ENCODE assay signal across 30 cellular contexts in the genomic region with DNA sequence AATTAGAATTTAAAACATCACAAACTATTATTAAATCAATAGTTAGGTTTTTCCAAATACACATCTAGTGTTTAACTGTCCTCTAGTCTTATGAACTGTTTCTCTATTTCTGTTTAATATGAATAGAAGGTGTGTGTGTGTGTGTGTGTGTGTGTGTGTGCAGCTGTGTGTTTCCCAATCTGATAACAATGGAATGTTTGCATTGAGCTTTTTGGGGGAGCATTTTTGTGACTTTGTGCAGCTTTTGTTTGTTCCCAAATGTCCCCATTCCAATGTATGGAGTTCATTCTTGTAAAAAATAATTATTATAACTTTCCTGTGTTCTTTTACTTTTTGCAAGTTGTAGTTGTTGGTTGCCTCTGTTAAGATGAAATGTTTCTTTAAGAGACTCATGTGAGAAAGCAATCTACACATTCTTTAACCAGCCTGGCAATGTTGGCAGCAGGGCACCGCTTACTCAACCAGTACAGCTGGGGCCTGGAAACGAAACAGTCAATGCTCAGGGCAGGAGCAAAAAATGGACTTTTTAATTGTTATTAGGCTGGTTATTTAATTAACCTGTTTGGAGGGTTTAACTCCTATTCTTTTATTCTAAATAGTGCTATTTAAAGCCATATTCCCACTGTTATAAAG.
A peak's percentile ranks its signal among the peaks of the same experiment; 100 is the strongest.
DNase-seq lines count a peak whose midpoint lies in the region; ATAC-seq and TF ChIP-seq lines count a peak whose summit lies in the region.
"Had no signal": no experiment of that assay in that cellular context is flagged by ENCODE, and none has a peak within 500 bp of the region (broad histone marks: within the 10 kb centered on the region; RNA-seq: fewer than 3 reads in every experiment).

No MANE protein-coding gene starts in this region.

- no peaks in the 10 kb centered on the region for H4K20me1 ChIP-seq in GM23338 (replicated peaks; ENCODE audit: insufficient read depth)

- peaks cover 3% of the 10 kb centered on the region; the same call in 1 of the 2 replicates for H3K79me2 ChIP-seq in GM23338 (replicated peaks; ENCODE audit: insufficient read depth)

- H3K27me3 Mint-ChIP-seq in GM23338 (ENCODE audit: insufficient read depth, low read depth, poor library complexity) (no peaks in the 10 kb centered on the region), WTC11 (ENCODE audit: low read depth) (no peaks in the 10 kb centered on the region)
- H3K27me3 Mint-ChIP-seq: activated B cell treated with CpG ODN at 0.5 μM for 24 hours; activated naive CD8-positive, alpha-beta T cell treated with anti-CD3 and anti-CD28 coated beads for 36 hours; memory B cell had no signal

- H3K9me3 Mint-ChIP-seq in GM23338, result peaks cover 7% of the 10 kb centered on the region; the same call in 2 of the 3 replicates
- no peaks in the 10 kb centered on the region for H3K9me3 Mint-ChIP-seq in WTC11
- H3K9me3 Mint-ChIP-seq: activated B cell treated with CpG ODN at 0.5 μM for 24 hours; activated naive CD8-positive, alpha-beta T cell treated with anti-CD3 and anti-CD28 coated beads for 36 hours; memory B cell had no signal

- H3K4me3 ChIP-seq in GM23338, result peak overlapping the region; percentile 47
- peak overlapping the region; percentile 49; the same call in 1 of the 2 replicates for H3K4me3 ChIP-seq in iPS-20b (ENCODE audit: low read length)
- H3K4me3 ChIP-seq: colonic mucosa, ovary, SJSA1, skin epidermis, suprapubic skin had no signal

- no peak overlapping the region for H3K27ac Mint-ChIP-seq in GM23338
- H3K27ac Mint-ChIP-seq in WTC11, result no peak overlapping the region
- H3K27ac Mint-ChIP-seq: activated B cell treated with CpG ODN at 0.5 μM for 24 hours; activated naive CD8-positive, alpha-beta T cell treated with anti-CD3 and anti-CD28 coated beads for 36 hours; memory B cell; nephron progenitor cell had no signal

- no peaks in the 10 kb centered on the region for H3K27me3 ChIP-seq in GM23338 (ENCODE audit: insufficient read depth)
- no peaks in the 10 kb centered on the region for H3K27me3 ChIP-seq in iPS-20b (ENCODE audit: insufficient read depth, low read length)
- H3K27me3 ChIP-seq: colonic mucosa, ovary, SJSA1, suprapubic skin had no signal

- DNase-seq in GM23338 (ENCODE audit: low spot score) (no peak), HuH-7.5 (ENCODE audit: low spot score) (peak; percentile 5), WTC11 (ENCODE audit: low spot score) (no peak), SHP77 treated with DMSO at 0.1 percent for 48 hours (lab: John Stamatoyannopoulos, UW) (no peak), NCI-H345 (lab: John Stamatoyannopoulos, UW) (no peak), T-helper 9 cell (no peak), NCI-H82 (lab: John Stamatoyannopoulos, UW) (no peak)
- DNase-seq: activated B cell treated with CpG ODN at 0.5 μM for 24 hours; activated CD4-positive, alpha-beta T cell treated with anti-CD3 and anti-CD28 coated beads, Interleukin-2, amount 50 U/mL, for 1 hour; activated effector memory CD4-positive, alpha-beta T cell treated with anti-CD3 and anti-CD28 coated beads, Interleukin-2, amount 50 U/mL, for 16 hours; activated naive CD8-positive, alpha-beta T cell treated with anti-CD3 and anti-CD28 coated beads for 36 hours; activated T-cell treated with anti-CD3 and anti-CD28 coated beads, Interleukin-2, amount 50 U/mL, for 1 hour; aorta; colonic mucosa; effector CD4-positive, alpha-beta T cell; NCI-H1105 treated with DMSO at 0.1 percent for 48 hours; NCI-H2029; NCI-H69; nephron progenitor cell; ovary; retina; stimulated activated naive CD4-positive, alpha-beta T cell had no signal

- H3K27ac ChIP-seq in GM23338 (ENCODE audit: low read depth) (no peak overlapping the region), iPS-20b (ENCODE audit: low read length) (no peak overlapping the region)
- H3K27ac ChIP-seq: C4-2B, colonic mucosa, ovary, SJSA1, skin epidermis, suprapubic skin had no signal

- H3K36me3 ChIP-seq in GM23338 (ENCODE audit: insufficient read depth) (no peaks in the 10 kb centered on the region), iPS-20b (ENCODE audit: insufficient read depth, low read depth, low read length) (no peaks in the 10 kb centered on the region)
- H3K36me3 ChIP-seq: colonic mucosa, ovary, SJSA1, suprapubic skin had no signal

- H3K4me2 ChIP-seq in GM23338, result peak overlapping the region; percentile 71

- no peaks in the 10 kb centered on the region for H3K4me1 ChIP-seq in GM23338 (ENCODE audit: insufficient read depth)
- H3K4me1 ChIP-seq in iPS-20b (ENCODE audit: insufficient read depth, low read length), result no peaks in the 10 kb centered on the region
- H3K4me1 ChIP-seq: colonic mucosa, SJSA1, suprapubic skin had no signal

- CTCF ChIA-PET in WTC11 (lab: Charles Lee), result interaction anchor here (1.6 kb wide), 1 partner anchor 18 kb away, joined by 3 read pairs; no protein-coding TSS in a partner anchor

- no peak overlapping the region for H2AFZ ChIP-seq in GM23338

- H3K9me3 ChIP-seq in iPS-20b (ENCODE audit: insufficient read depth, low read depth, low read length), result no peaks in the 10 kb centered on the region
- H3K9me3 ChIP-seq: colonic mucosa, ovary, SJSA1, suprapubic skin had no signal

- ATAC-seq in GM23338, result no peak
- ATAC-seq in WTC11, result no peak
- ATAC-seq: HCT116, left lobe of liver had no signal

- no peak overlapping the region for H3K9ac ChIP-seq in iPS-20b (ENCODE audit: low read depth, low read length)

- no peaks in the 10 kb centered on the region for H3F3A ChIP-seq in GM23338 (replicated peaks; ENCODE audit: low read depth)

- POLR2A ChIA-PET in WTC11 (lab: Charles Lee), result interaction anchor here (1.4 kb wide), 1 partner anchor 20 kb away, joined by 3 read pairs; no protein-coding TSS in a partner anchor

- peaks cover 6% of the 10 kb centered on the region; the same call in 2 of the 3 replicates for H3K36me3 Mint-ChIP-seq in GM23338 (ENCODE audit: low read depth)
- H3K36me3 Mint-ChIP-seq in WTC11, result peaks cover 12% of the 10 kb centered on the region
- H3K36me3 Mint-ChIP-seq: activated naive CD8-positive, alpha-beta T cell treated with anti-CD3 and anti-CD28 coated beads for 36 hours; memory B cell had no signal

- H3K9me2 ChIP-seq in GM23338 (ENCODE audit: insufficient read depth), result no peaks in the 10 kb centered on the region

- peaks cover 17% of the 10 kb centered on the region; the same call in 2 of the 3 replicates for H3K4me1 Mint-ChIP-seq in GM23338
- H3K4me1 Mint-ChIP-seq in WTC11, result peaks cover 21% of the 10 kb centered on the region
- H3K4me1 Mint-ChIP-seq: activated B cell treated with CpG ODN at 0.5 μM for 24 hours; activated naive CD8-positive, alpha-beta T cell treated with anti-CD3 and anti-CD28 coated beads for 36 hours; memory B cell had no signal

- TF ChIP-seq CTCF in GM23338 (conservative IDR thresholded peaks at IDR 0.05; ENCODE audit: low read depth in 2 of 2) (no peak), WTC11 (IDR thresholded peaks at IDR 0.05) (no peak)

- peak overlapping the region; percentile 47; the same call in 1 of the 3 replicates for H3K4me3 Mint-ChIP-seq in GM23338
- H3K4me3 Mint-ChIP-seq in WTC11, result peak overlapping the region; percentile 68
- H3K4me3 Mint-ChIP-seq: activated B cell treated with CpG ODN at 0.5 μM for 24 hours; activated naive CD8-positive, alpha-beta T cell treated with anti-CD3 and anti-CD28 coated beads for 36 hours; memory B cell; nephron progenitor cell had no signal

TF ChIP-seq in GM23338, 12 proteins besides CTCF, POLR2A, EP300 and RAD21:
- no peak for TF ChIP-seq STAT1 (IDR thresholded peaks at IDR 0.05; ENCODE audit: unreplicated experiment)
- TF ChIP-seq ZNF331 (CRISPR knock-in tag; IDR thresholded peaks at IDR 0.05; ENCODE audit: low read depth), result no peak
- TF ChIP-seq JUNB (IDR thresholded peaks at IDR 0.05; ENCODE audit: unreplicated experiment), result no peak
- TF ChIP-seq CREB1 (CRISPR knock-in tag; IDR thresholded peaks at IDR 0.05; ENCODE audit: low read depth), result no peak
- TF ChIP-seq, protein P1, sequence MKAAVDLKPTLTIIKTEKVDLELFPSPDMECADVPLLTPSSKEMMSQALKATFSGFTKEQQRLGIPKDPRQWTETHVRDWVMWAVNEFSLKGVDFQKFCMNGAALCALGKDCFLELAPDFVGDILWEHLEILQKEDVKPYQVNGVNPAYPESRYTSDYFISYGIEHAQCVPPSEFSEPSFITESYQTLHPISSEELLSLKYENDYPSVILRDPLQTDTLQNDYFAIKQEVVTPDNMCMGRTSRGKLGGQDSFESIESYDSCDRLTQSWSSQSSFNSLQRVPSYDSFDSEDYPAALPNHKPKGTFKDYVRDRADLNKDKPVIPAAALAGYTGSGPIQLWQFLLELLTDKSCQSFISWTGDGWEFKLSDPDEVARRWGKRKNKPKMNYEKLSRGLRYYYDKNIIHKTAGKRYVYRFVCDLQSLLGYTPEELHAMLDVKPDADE (IDR thresholded peaks at IDR 0.05), result no peak

TF ChIP-seq in WTC11, 78 proteins besides CTCF, POLR2A, EP300 and RAD21 (continues in another document):
- TF ChIP-seq CBFB (CRISPR knock-in tag; IDR thresholded peaks at IDR 0.05; ENCODE audit: low read depth) (no peak), IRF1 (CRISPR knock-in tag; IDR thresholded peaks at IDR 0.05) (no peak), SMAD3 (CRISPR knock-in tag; IDR thresholded peaks at IDR 0.05; ENCODE audit: borderline replicate concordance) (no peak), MAX (CRISPR knock-in tag; IDR thresholded peaks at IDR 0.05) (no peak)
- TF ChIP-seq, protein P2, sequence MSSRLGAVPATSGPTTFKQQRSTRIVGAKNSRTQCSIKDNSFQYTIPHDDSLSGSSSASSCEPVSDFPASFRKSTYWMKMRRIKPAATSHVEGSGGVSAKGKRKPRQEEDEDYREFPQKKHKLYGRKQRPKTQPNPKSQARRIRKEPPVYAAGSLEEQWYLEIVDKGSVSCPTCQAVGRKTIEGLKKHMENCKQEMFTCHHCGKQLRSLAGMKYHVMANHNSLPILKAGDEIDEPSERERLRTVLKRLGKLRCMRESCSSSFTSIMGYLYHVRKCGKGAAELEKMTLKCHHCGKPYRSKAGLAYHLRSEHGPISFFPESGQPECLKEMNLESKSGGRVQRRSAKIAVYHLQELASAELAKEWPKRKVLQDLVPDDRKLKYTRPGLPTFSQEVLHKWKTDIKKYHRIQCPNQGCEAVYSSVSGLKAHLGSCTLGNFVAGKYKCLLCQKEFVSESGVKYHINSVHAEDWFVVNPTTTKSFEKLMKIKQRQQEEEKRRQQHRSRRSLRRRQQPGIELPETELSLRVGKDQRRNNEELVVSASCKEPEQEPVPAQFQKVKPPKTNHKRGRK (CRISPR knock-in tag; IDR thresholded peaks at IDR 0.05; ENCODE audit: borderline replicate concordance), result no peak
